In the genomic region with DNA sequence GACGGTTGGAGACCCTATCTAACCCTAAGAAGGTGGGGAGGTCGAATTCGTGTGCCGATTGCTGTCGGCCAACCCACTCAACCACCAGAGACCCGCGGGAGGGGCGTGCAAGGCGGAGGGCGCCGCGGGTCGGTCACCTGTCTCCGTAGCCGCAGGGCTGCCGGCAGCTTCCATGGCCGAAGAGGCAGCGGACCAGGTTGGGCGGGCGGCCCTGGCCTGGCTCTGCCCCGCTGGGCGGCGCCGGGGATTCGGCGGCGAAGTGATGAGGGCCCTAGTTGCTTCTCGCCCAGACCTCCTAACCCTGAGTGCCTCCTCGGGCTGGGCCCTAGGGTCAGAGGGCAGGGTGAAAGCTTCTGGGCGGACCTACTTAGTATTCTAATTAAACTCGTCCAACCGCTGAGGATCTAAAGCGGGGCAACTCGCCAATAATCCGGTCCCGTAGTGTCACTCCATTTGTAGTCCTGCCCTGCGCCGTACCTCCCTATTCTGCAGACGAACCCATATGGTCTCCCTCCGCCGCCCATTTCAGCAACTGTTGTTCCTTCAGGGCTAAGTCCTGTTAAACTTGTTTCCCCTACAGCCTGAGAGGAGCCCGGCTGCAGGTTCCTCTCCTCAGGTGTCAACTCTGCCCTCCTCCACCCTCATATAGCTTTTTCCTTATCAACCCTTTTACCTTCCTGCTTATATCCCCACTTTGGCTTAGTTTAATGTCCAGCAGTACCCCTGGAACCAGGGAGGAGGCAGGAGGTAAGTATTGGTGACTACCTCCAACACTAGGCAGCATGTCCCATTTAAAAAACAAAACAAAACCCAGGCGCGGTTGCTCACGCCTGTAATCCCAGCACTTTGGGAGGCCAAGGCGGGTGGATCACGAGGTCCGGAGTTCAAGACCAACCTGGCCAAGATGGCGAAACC, we compare ENCODE assay signal across 8 cellular contexts. TPM values are rescaled to one million over a fixed set of nuclear protein-coding genes. Genes with fewer than 3 reads are reported as not detected.
DNase-seq lines count a peak whose midpoint lies in the region; ATAC-seq, FAIRE-seq and TF ChIP-seq lines count a peak whose summit lies in the region.

Gene PYM1, minus strand, starts transcription at position 307 of the 915 bp plus-strand sequence. Its CDS starts 133 bp downstream, at position 174.

- 0 out of 2 replicates have a peak, but pooled peaks have one; percentile 4 for TF ChIP-seq CTCF in HepG2 (CRISPR knock-in tag; IDR thresholded peaks at IDR 0.05)

- H3K27me3 Mint-ChIP-seq in activated CD4-positive, alpha-beta T cell treated with anti-CD3 and anti-CD28 coated beads, Interleukin-2, amount 10 ng/mL, durations not matched to agents 24 days and 14 days, result peaks cover 2% of the 10 kb centered on the region

- intact Hi-C loops in activated CD4-positive, alpha-beta T cell treated with anti-CD3 and anti-CD28 coated beads, Interleukin-2, amount 10 ng/mL, durations not matched to agents 24 days and 14 days (cut with micrococcal nuclease), result loop anchor here (1.0 to 10.0 kb wide), 9 partner anchors 38 to 943 kb away; partner anchors contain the start of genes BAZ2A, BLOC1S1, CDK2 and DNAJC14
- intact Hi-C loops in HepG2 (cut with micrococcal nuclease; ENCODE audit: unreplicated experiment), result loop anchor here (1.0 kb wide), 2 partner anchors 99 to 111 kb away; partner anchors contain the start of genes DNAJC14 and SARNP

- in situ Hi-C loops in HepG2 (cut with HindIII; ENCODE audit: extremely low pct_ligation_motif_present, low pct_unique_long_range_greater_than_20kb), result loop anchor here (5.0 kb wide), 1 partner anchor 96 kb away; no protein-coding TSS in a partner anchor

- H3K27ac ChIP-seq in ectodermal cell (ENCODE audit: insufficient read depth, low read depth, low read length, poor library complexity, severe bottlenecking), result peak within 1 kb of the TSS; percentile 82
- H3K27ac ChIP-seq in HepG2 (ENCODE audit: extremely low read length, insufficient read depth, low read length), result peak within 1 kb of the TSS; percentile 96

- peak; percentile 43 for ATAC-seq in GM18873 (IDR thresholded peaks at IDR 0.05; ENCODE audit: low FRiP score, unreplicated experiment)
- ATAC-seq in HG03108 (IDR thresholded peaks at IDR 0.05; ENCODE audit: unreplicated experiment), result peak; percentile 35
- peak; percentile 72 for ATAC-seq in HepG2

- no peaks in the 10 kb centered on the region for H3K9me3 ChIP-seq in ectodermal cell (ENCODE audit: control insufficient read depth, low read length)
- H3K9me3 ChIP-seq in HepG2 (ENCODE audit: low read length), result no peaks in the 10 kb centered on the region

- H3K27me3 ChIP-seq in ectodermal cell (ENCODE audit: control insufficient read depth, insufficient read depth, low read length, poor library complexity, severe bottlenecking) (peaks cover 18% of the 10 kb centered on the region), HepG2 (ENCODE audit: control insufficient read depth in 1 of 2, insufficient read depth in 2 of 2, low read length in 2 of 2) (peaks cover 0 to 8% of the 10 kb centered on the region in 2 experiments; a peak in 1 of 5 replicates)

- TF ChIP-seq RAD21 in HepG2 (CRISPR knock-in tag; IDR thresholded peaks at IDR 0.05), result 0 out of 2 replicates have a peak, but pooled peaks have one; percentile 13

- CTCF ChIA-PET in HepG2 (lab: Yijun Ruan, JAX; ENCODE audit: low intra/inter-chr PET ratio, low total read pairs), result interaction anchor here (1.9 kb wide), 1 partner anchor 12 kb away, joined by 8 read pairs; no protein-coding TSS in a partner anchor

- peaks cover 37% of the 10 kb centered on the region for H3K4me1 Mint-ChIP-seq in activated CD4-positive, alpha-beta T cell treated with anti-CD3 and anti-CD28 coated beads, Interleukin-2, amount 10 ng/mL, durations not matched to agents 24 days and 14 days

- peaks cover 9% of the 10 kb centered on the region; the same call in 1 of the 2 replicates for H4K20me1 ChIP-seq in HepG2 (ENCODE audit: insufficient read depth, low read length)

- no peak within 1 kb of the TSS for H2AFZ ChIP-seq in HepG2 (ENCODE audit: low read length)

- BruUV-seq in HepG2 (replicated peaks; lab: Mats Ljungman, UMichigan), result TSS peak; percentile 81

- H3K9ac ChIP-seq in HepG2 (ENCODE audit: insufficient read depth, low read depth, low read length), result peak within 1 kb of the TSS; percentile 96

- peak within 1 kb of the TSS; percentile 98 for H3K27ac Mint-ChIP-seq in activated CD4-positive, alpha-beta T cell treated with anti-CD3 and anti-CD28 coated beads, Interleukin-2, amount 10 ng/mL, durations not matched to agents 24 days and 14 days

- peak within 1 kb of the TSS; percentile 97 for H3K4me2 ChIP-seq in HepG2 (ENCODE audit: low read depth, low read length)

- POLR2A ChIA-PET in HepG2 (lab: Yijun Ruan, JAX), result interaction anchor here (0.6 to 10.5 kb wide), 19 partner anchors 9 to 207 kb away, joined by 3 to 108 read pairs (median 4); partner anchors contain the start of genes DNAJC14, ORMDL2, RAB5B and RDH5

- FAIRE-seq in HepG2 (lab: Jason Lieb, UNC), result no peak

- H3K4me1 ChIP-seq in ectodermal cell (ENCODE audit: control insufficient read depth, insufficient read depth, low read length) (peaks cover 17% of the 10 kb centered on the region), HepG2 (ENCODE audit: insufficient read depth, low read length) (peaks cover 59% of the 10 kb centered on the region)

- peak; percentile 64 to 86 for TF ChIP-seq POLR2A in HepG2 (IDR thresholded peaks at IDR 0.05; ENCODE audit: insufficient read depth in 1 of 2, low read depth in 2 of 2, low read length in 2 of 2)

- H3K4me3 ChIP-seq in ectodermal cell (ENCODE audit: insufficient read depth, low read depth, low read length), result peak within 1 kb of the TSS; percentile 100
- H3K4me3 ChIP-seq in HepG2 (replicated peaks in 1 of 3; ENCODE audit: insufficient read depth in 1 of 3, low read depth in 2 of 3, low read length in 3 of 3), result peak within 1 kb of the TSS; percentile 72 to 90 (median 89)

- DNase-seq in AML-193 (lab: John Stamatoyannopoulos, UW) (peak; percentile 91 to 94), NCI-H526 (lab: John Stamatoyannopoulos, UW) (peak; percentile 61 to 73), HepG2 (ENCODE audit: low spot score) (peak; percentile 89)
- peak; percentile 90 for DNase-seq in activated CD4-positive, alpha-beta T cell treated with anti-CD3 and anti-CD28 coated beads, Interleukin-2, amount 10 ng/mL, durations not matched to agents 24 days and 14 days
- peak; percentile 58 to 65 for DNase-seq in stimulated activated CD4-positive, alpha-beta T cell treated with anti-CD3 and anti-CD28 coated beads, Interleukin-4, amount 100 ng/mL, for 48 hours (ENCODE audit: low read depth in 2 of 2)

- H3K36me3 ChIP-seq in ectodermal cell (ENCODE audit: control insufficient read depth, insufficient read depth, low read length), result no peaks in the 10 kb centered on the region
- H3K36me3 ChIP-seq in HepG2 (replicated peaks in 1 of 2; ENCODE audit: control insufficient read depth in 1 of 2, insufficient read depth in 2 of 2, low read length in 2 of 2), result no peaks in the 10 kb centered on the region; a peak in 2 of 5 replicates

- TF ChIP-seq EP300 in HepG2 (IDR thresholded peaks at IDR 0.05; ENCODE audit: low read depth in 2 of 2, low read length in 2 of 2) (no peak), HepG2 (CRISPR knock-in tag; IDR thresholded peaks at IDR 0.05; ENCODE audit: borderline replicate concordance) (no peak)

- peaks cover 44% of the 10 kb centered on the region for H3K79me2 ChIP-seq in HepG2 (ENCODE audit: insufficient read depth, low read length)

- peak within 1 kb of the TSS; percentile 99 for H3K4me3 Mint-ChIP-seq in activated CD4-positive, alpha-beta T cell treated with anti-CD3 and anti-CD28 coated beads, Interleukin-2, amount 10 ng/mL, durations not matched to agents 24 days and 14 days

- H3K9me3 Mint-ChIP-seq in activated CD4-positive, alpha-beta T cell treated with anti-CD3 and anti-CD28 coated beads, Interleukin-2, amount 10 ng/mL, durations not matched to agents 24 days and 14 days, result no peaks in the 10 kb centered on the region

- WGBS in ectodermal cell, 2 experiments, result 7 to 8% methylated on average over 49 of the region's 49 CpGs
- WGBS in HepG2 (ENCODE audit: low lambda C conversion rate), result 0% methylated on average over 18 of the region's 49 CpGs

- H3K36me3 Mint-ChIP-seq in activated CD4-positive, alpha-beta T cell treated with anti-CD3 and anti-CD28 coated beads, Interleukin-2, amount 10 ng/mL, durations not matched to agents 24 days and 14 days (ENCODE audit: low read depth), result peaks cover 41% of the 10 kb centered on the region

TF ChIP-seq in HepG2, 621 proteins besides CTCF, POLR2A, EP300 and RAD21 (continues in another document):
- TF ChIP-seq SKI (IDR thresholded peaks at IDR 0.05; ENCODE audit: partially characterized antibody), result no peak
- TF ChIP-seq SAP130 (CRISPR knock-in tag; IDR thresholded peaks at IDR 0.05; ENCODE audit: low read depth), result no peak; the same call in none of the 2 replicates

RNA-seq across cellular contexts. Expression of gene PYM1, which starts in this region (rescaled TPM):
- total RNA-seq in activated CD4-positive, alpha-beta T cell treated with anti-CD3 and anti-CD28 coated beads, Interleukin-2, amount 10 ng/mL, durations not matched to agents 24 days and 14 days, result 34.8 and 35.6 TPM in 2 replicates
- 67.2 TPM for polyA plus RNA-seq in ectodermal cell (2013, experiment 1 of 4)
- 64.0 TPM for polyA plus RNA-seq in ectodermal cell (2013, experiment 2 of 4)
- 49.3 TPM for polyA plus RNA-seq in ectodermal cell (2013, experiment 3 of 4)
- 57.8 TPM for polyA plus RNA-seq in ectodermal cell (2013, experiment 4 of 4)
- 51.8 and 57.9 TPM in 2 replicates for total RNA-seq in HepG2 (2016; rRNA removed; fragmentation: Illumina TruSeq; extraction: Trizol)
- 37.7 and 39.0 TPM in 2 replicates for total RNA-seq in HepG2 (2016; cell fraction: cytosol; rRNA removed; fragmentation: Illumina TruSeq; extraction: Trizol; ENCODE audit: low read depth)
- 54.4 and 54.6 TPM in 2 replicates for total RNA-seq in HepG2 (2016; cell fraction: insoluble cytoplasmic fraction; rRNA removed; fragmentation: Illumina TruSeq; extraction: Trizol)
- 48.6 and 50.1 TPM in 2 replicates for total RNA-seq in HepG2 (2016; cell fraction: membrane; rRNA removed; fragmentation: Illumina TruSeq; extraction: Trizol)
- 23.2 and 28.5 TPM in 2 replicates for total RNA-seq in HepG2 (2016; cell fraction: nucleus; rRNA removed; fragmentation: Illumina TruSeq; extraction: Trizol)
- polyA plus RNA-seq in HepG2 (2011; rRNA removed), result 40.7 and 44.0 TPM in 2 replicates
- 44.1 and 48.8 TPM in 2 replicates for polyA plus RNA-seq in HepG2 (2011; cell fraction: cytosol; rRNA removed)
- polyA plus RNA-seq in HepG2 (2011; cell fraction: nucleus; rRNA removed), result 12.7 and 14.0 TPM in 2 replicates
- 24.5 and 31.8 TPM in 2 replicates for polyA plus RNA-seq in HepG2 (2012)
- 49.2 and 58.9 TPM in 2 replicates for polyA plus RNA-seq in HepG2 (2016; cell fraction: cytosol; fragmentation: Illumina TruSeq; extraction: Trizol; ENCODE audit: low read depth)
- 68.4 and 73.8 TPM in 2 replicates for polyA plus RNA-seq in HepG2 (2016; cell fraction: insoluble cytoplasmic fraction; fragmentation: Illumina TruSeq; extraction: Trizol; ENCODE audit: low read depth)
- polyA plus RNA-seq in HepG2 (2016; cell fraction: membrane; fragmentation: Illumina TruSeq; extraction: Trizol; ENCODE audit: low read depth), result 60.2 and 64.4 TPM in 2 replicates
- 42.0 and 47.6 TPM in 2 replicates for polyA plus RNA-seq in HepG2 (2016; cell fraction: nucleus; fragmentation: Illumina TruSeq; extraction: Trizol; ENCODE audit: insufficient read depth, low read depth)
- 21.7 and 25.5 TPM in 2 replicates for polyA minus RNA-seq in HepG2 (2011; rRNA and poly(A)+ RNA removed; ENCODE audit: low replicate concordance)
- polyA minus RNA-seq in HepG2 (2011; cell fraction: cytosol; rRNA and poly(A)+ RNA removed), result 18.1 and 21.4 TPM in 2 replicates
- polyA minus RNA-seq in HepG2 (2011; cell fraction: nucleus; rRNA and poly(A)+ RNA removed), result 22.1 and 30.7 TPM in 2 replicates

Comparison
In these comparisons a context has a peak if more than half of its experiments do, and no peak if none do; other contexts are left out.
1. Peak in every context shown above with its lines: DNase-seq, ATAC-seq, H3K4me3 ChIP-seq and H3K27ac ChIP-seq.